12 cellular contexts compared by ENCODE assay signal in the genomic region with DNA sequence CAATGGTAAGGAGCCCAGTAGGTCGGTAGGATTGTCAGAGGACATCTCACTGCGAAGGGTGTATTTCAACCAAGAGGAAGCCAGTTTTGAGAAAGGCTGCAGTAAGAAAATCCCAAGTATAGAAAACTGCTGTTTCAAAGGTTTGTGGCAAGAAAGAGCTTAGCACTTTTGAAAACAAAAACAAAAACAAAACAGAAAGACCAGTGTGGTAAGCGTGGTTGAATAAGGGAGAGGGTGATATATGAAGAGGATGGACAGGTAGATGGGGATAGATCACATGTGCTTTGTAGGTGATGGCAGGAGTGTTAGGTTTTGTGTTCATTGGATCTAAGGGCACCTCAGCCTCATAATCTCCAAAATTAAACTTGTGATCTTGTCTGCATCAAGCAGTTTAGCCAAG.
A peak's percentile ranks its signal among the peaks of the same experiment; 100 is the strongest.
DNase-seq lines count a peak whose midpoint lies in the region; ATAC-seq and TF ChIP-seq lines count a peak whose summit lies in the region.
"Had no signal": no experiment of that assay in that cellular context is flagged by ENCODE, and none has a peak within 500 bp of the region (broad histone marks: within the 10 kb centered on the region; RNA-seq: fewer than 3 reads in every experiment).

No MANE protein-coding gene starts in this region.

- no peak overlapping the region for H3K4me2 ChIP-seq in OCI-LY7 (ENCODE audit: low read length)

- no peaks in the 10 kb centered on the region for H3K79me2 ChIP-seq in OCI-LY7 (ENCODE audit: insufficient read depth, low read depth, low read length)

- peak; percentile 86 for ATAC-seq in GM18520 (IDR thresholded peaks at IDR 0.05; ENCODE audit: unreplicated experiment)
- peak; percentile 68 for ATAC-seq in GM21526 (IDR thresholded peaks at IDR 0.05; ENCODE audit: low FRiP score, unreplicated experiment)
- ATAC-seq in HG03064 (IDR thresholded peaks at IDR 0.05; ENCODE audit: low read depth, unreplicated experiment), result peak; percentile 74
- ATAC-seq in sciatic nerve, result no peak
- ATAC-seq in HG02840 (IDR thresholded peaks at IDR 0.05; ENCODE audit: low FRiP score, unreplicated experiment), result no peak
- ATAC-seq: lower lobe of right lung, pancreas had no signal

- no peak for DNase-seq in OCI-LY7 (ENCODE audit: low spot score)
- DNase-seq in sciatic nerve (ENCODE audit: low spot score), result no peak
- no peak for DNase-seq in SIG-M5 treated with dmso at 0.1 percent for 504 hours (lab: John Stamatoyannopoulos, UW; ENCODE audit: unreplicated experiment)
- no peak for DNase-seq in nucleus accumbens (lab: John Stamatoyannopoulos, UW)
- DNase-seq: activated effector memory CD4-positive, alpha-beta T cell treated with anti-CD3 and anti-CD28 coated beads, Interleukin-2, amount 50 U/mL, for 16 hours; lower lobe of right lung; pancreas had no signal

- no peak for TF ChIP-seq CTCF in OCI-LY7 (conservative IDR thresholded peaks at IDR 0.05; ENCODE audit: low read length)

- no peaks in the 10 kb centered on the region for H3K9me2 ChIP-seq in OCI-LY7 (ENCODE audit: insufficient read depth, low read length)

- CTCF ChIA-PET in OCI-LY7 (lab: Charles Lee; ENCODE audit: unreplicated experiment), result no interaction called here

- H2AFZ ChIP-seq in OCI-LY7 (ENCODE audit: low read length), result peak overlapping the region; percentile 76; the same call in 1 of the 2 replicates

- no peak overlapping the region for H3K4me3 ChIP-seq in OCI-LY7 (ENCODE audit: low read depth, low read length, poor library complexity, severe bottlenecking)
- H3K4me3 ChIP-seq: lower lobe of right lung, pancreas, suprapubic skin had no signal

- intact Hi-C loops in OCI-LY7 (cut with micrococcal nuclease; ENCODE audit: unreplicated experiment), result no loop called here
- intact Hi-C loops in sciatic nerve (cut with DNase I), result no loop called here

- H3K4me1 ChIP-seq in OCI-LY7 (ENCODE audit: insufficient read depth, low read length, poor library complexity, severe bottlenecking), result peaks cover 20% of the 10 kb centered on the region
- H3K4me1 ChIP-seq: lower lobe of right lung, pancreas, suprapubic skin had no signal

- POLR2A ChIA-PET in OCI-LY7 (lab: Charles Lee), result interaction anchor here (1.0 to 1.6 kb wide), 2 partner anchors 10 to 11 kb away, joined by 3 to 6 read pairs; no protein-coding TSS in a partner anchor

- no peaks in the 10 kb centered on the region for H4K20me1 ChIP-seq in OCI-LY7 (ENCODE audit: insufficient read depth, low read length)

- no peak overlapping the region for H3K27ac ChIP-seq in OCI-LY7 (ENCODE audit: low read depth, low read length, poor library complexity, severe bottlenecking)
- H3K27ac ChIP-seq: lower lobe of right lung, pancreas, suprapubic skin had no signal

- peaks cover 14% of the 10 kb centered on the region for H3K9me3 ChIP-seq in OCI-LY7 (ENCODE audit: low read length)
- H3K9me3 ChIP-seq: lower lobe of right lung, pancreas, suprapubic skin had no signal

- H3K36me3 ChIP-seq in OCI-LY7 (ENCODE audit: insufficient read depth, low read length), result peaks cover 9% of the 10 kb centered on the region; the same call in 1 of the 2 replicates
- H3K36me3 ChIP-seq: lower lobe of right lung, pancreas, suprapubic skin had no signal

- BruUV-seq in OCI-LY7 (replicated peaks; lab: Mats Ljungman, UMichigan), result no TSS peak

Comparison
In these comparisons a context has a peak if more than half of its experiments do, and no peak if none do; other contexts are left out.
1. ATAC-seq: peak in GM18520 (single experiment), GM21526 (single experiment) and HG03064 (single experiment); none in sciatic nerve (single experiment) and HG02840 (single experiment).